Comparison of ENCODE assay signal across 1 cellular context in genomic region chr19:55674841-55675660, GRCh38.
TF ChIP-seq lines count a peak whose summit lies in the region.

EPN1 (plus strand) TSS chr19:55675226; CDS start chr19:55678628, 3,402 bp downstream.

TF ChIP-seq in A549, 52 proteins besides CTCF, POLR2A, EP300 and RAD21 (continued from another document):
- TF ChIP-seq ATOH8 (CRISPR knock-in tag; IDR thresholded peaks at IDR 0.05; ENCODE audit: low read depth) (no peak), PBX3 (IDR thresholded peaks at IDR 0.05) (peak; percentile 93), GATA3 (IDR thresholded peaks at IDR 0.05; ENCODE audit: borderline replicate concordance) (peak; percentile 29; the same call in 1 of the 2 replicates), BCL3 (IDR thresholded peaks at IDR 0.05) (0 out of 3 replicates have a peak, but pooled peaks have one; percentile 22)
